13 cellular contexts compared by ENCODE assay signal in genomic region chr22:31540966-31541365, GRCh38.
"Had no signal": no experiment of that assay in that cellular context is flagged by ENCODE, and none has a peak within 500 bp of the region (broad histone marks: within the 10 kb centered on the region; RNA-seq: fewer than 3 reads in every experiment).

No MANE protein-coding gene starts in this region.

- DNase-seq: activated gamma-delta T cell; brain microvascular endothelial cell; cerebellar nuclear complex; dermis blood vessel endothelial cell; kidney; left ventricle myocardium superior; mesendoderm; ovary; SIG-M5; stimulated activated CD4-positive, alpha-beta T cell treated with anti-CD3 and anti-CD28 coated beads, Interleukin-4, amount 100 ng/mL, for 4 hours; WERI-Rb-1 had no signal

- H3K9me3 Mint-ChIP-seq: neural crest cell had no signal

- H3K4me3 Mint-ChIP-seq: neural crest cell had no signal

- H3K4me1 Mint-ChIP-seq: neural crest cell had no signal

- ATAC-seq: gastroesophageal sphincter, left ventricle myocardium superior had no signal
